ENCODE assay signal across 33 cellular contexts in genomic region chr11:77020751-77021150, GRCh38. TPM values are rescaled to one million over a fixed set of nuclear protein-coding genes. Genes with fewer than 3 reads are reported as not detected.
DNase-seq lines count a peak whose midpoint lies in the region; ATAC-seq, FAIRE-seq and TF ChIP-seq lines count a peak whose summit lies in the region.
"Had no signal": no experiment of that assay in that cellular context is flagged by ENCODE, and none has a peak within 500 bp of the region (broad histone marks: within the 10 kb centered on the region; RNA-seq: fewer than 3 reads in every experiment).

No MANE protein-coding gene starts in this region.

- CTCF ChIA-PET in MCF 10A (lab: Yijun Ruan, JAX), result interaction anchor here (0.5 to 1.9 kb wide), 4 partner anchors 17 to 618 kb away, joined by 3 to 9 read pairs (median 5); no protein-coding TSS in a partner anchor
- CTCF ChIA-PET in activated naive CD4-positive, alpha-beta T cell treated with anti-CD3 and anti-CD28 coated beads, Interleukin-2, amount 10 ng/mL, durations not matched to agents 7 days and 5 days (lab: Charles Lee), result interaction anchor here (1.4 kb wide), 1 partner anchor 101 kb away, joined by 3 read pairs; no protein-coding TSS in a partner anchor

- no peaks in the 10 kb centered on the region for H3K27me3 ChIP-seq in breast epithelium
- H3K27me3 ChIP-seq: BE2C, foreskin keratinocyte, heart right ventricle had no signal

- no TSS peak for BruUV-seq in MCF 10A (replicated peaks; lab: Mats Ljungman, UMichigan)

- H3K4me1 ChIP-seq in breast epithelium, result no peaks in the 10 kb centered on the region
- H3K4me1 ChIP-seq: BE2C, heart right ventricle had no signal

- DNase-seq in MCF 10A (ENCODE audit: unreplicated experiment) (peak; percentile 52), breast epithelium (ENCODE audit: low spot score in 2 of 2) (no peak), epithelial cell of prostate (ENCODE audit: low read depth, low spot score) (no peak), urothelium cell line (ENCODE audit: low spot score) (no peak), NCI-H1436 (lab: John Stamatoyannopoulos, UW) (no peak)
- no peak for DNase-seq in activated naive CD4-positive, alpha-beta T cell treated with anti-CD3 and anti-CD28 coated beads, Interleukin-2, amount 10 ng/mL, durations not matched to agents 7 days and 5 days
- DNase-seq: activated CD4-positive, alpha-beta T cell treated with anti-CD3 and anti-CD28 coated beads, Interleukin-2, amount 10 ng/mL, durations not matched to agents 7 days and 5 days; activated CD8-positive, alpha-beta memory T cell treated with anti-CD3 and anti-CD28 coated beads, Interleukin-2, amount 10 ng/mL, durations not matched to agents 7 days and 5 days; activated naive CD4-positive, alpha-beta T cell treated with anti-CD3 and anti-CD28 coated beads, Interleukin-2, amount 50 U/mL, for 16 hours; activated T-cell treated with anti-CD3 and anti-CD28 coated beads, Interleukin-2, amount 50 U/mL, for 72 hours; aorta; BE2C; cerebellar nuclear complex; DND-41; foreskin keratinocyte; heart right ventricle; naive thymus-derived CD4-positive, alpha-beta T cell; NCI-H1105 treated with DMSO at 0.1 percent for 48 hours; NCI-H2029 treated with DMSO at 0.1 percent for 48 hours; nucleus accumbens; retina; stimulated activated CD4-positive, alpha-beta T cell treated with anti-CD3 and anti-CD28 coated beads, Interleukin-2, amount 100 ng/mL, for 48 hours; T-helper 17 cell had no signal

- H3K27ac Mint-ChIP-seq in MCF 10A (ENCODE audit: low read depth, unreplicated experiment), result peak overlapping the region; percentile 13
- no peak overlapping the region for H3K27ac Mint-ChIP-seq in activated naive CD4-positive, alpha-beta T cell treated with anti-CD3 and anti-CD28 coated beads, Interleukin-2, amount 10 ng/mL, durations not matched to agents 7 days and 5 days
- H3K27ac Mint-ChIP-seq: activated CD4-positive, alpha-beta T cell treated with anti-CD3 and anti-CD28 coated beads, Interleukin-2, amount 10 ng/mL, durations not matched to agents 7 days and 5 days; activated CD8-positive, alpha-beta memory T cell treated with anti-CD3 and anti-CD28 coated beads, Interleukin-2, amount 10 ng/mL, durations not matched to agents 7 days and 5 days; activated T-cell treated with anti-CD3 and anti-CD28 coated beads, Interleukin-2, amount 50 U/mL, for 72 hours; naive thymus-derived CD4-positive, alpha-beta T cell; stimulated activated effector memory CD8-positive, alpha-beta T cell treated with anti-CD3 and anti-CD28 coated beads, Interleukin-12 subunit alpha, Interleukin-12 subunit beta, amount 100 ng/mL, for 72 hours; T-helper 17 cell had no signal

- no peaks in the 10 kb centered on the region for H3K36me3 ChIP-seq in breast epithelium
- H3K36me3 ChIP-seq: BE2C had no signal

- TF ChIP-seq POLR2A in breast epithelium (IDR thresholded peaks at IDR 0.05), result no peak

- H3K27me3 Mint-ChIP-seq in MCF 10A (ENCODE audit: insufficient read depth, unreplicated experiment), result no peaks in the 10 kb centered on the region
- H3K27me3 Mint-ChIP-seq in activated naive CD4-positive, alpha-beta T cell treated with anti-CD3 and anti-CD28 coated beads, Interleukin-2, amount 10 ng/mL, durations not matched to agents 7 days and 5 days, result no peaks in the 10 kb centered on the region
- H3K27me3 Mint-ChIP-seq: activated CD4-positive, alpha-beta T cell treated with anti-CD3 and anti-CD28 coated beads, Interleukin-2, amount 10 ng/mL, durations not matched to agents 7 days and 5 days; activated CD8-positive, alpha-beta memory T cell treated with anti-CD3 and anti-CD28 coated beads, Interleukin-2, amount 10 ng/mL, durations not matched to agents 7 days and 5 days; naive thymus-derived CD4-positive, alpha-beta T cell; T-helper 17 cell had no signal

- POLR2A ChIA-PET in MCF 10A (lab: Yijun Ruan, JAX), result interaction anchor here (0.6 to 1.2 kb wide), 4 partner anchors 14 to 127 kb away, joined by 3 to 4 read pairs (median 3); no protein-coding TSS in a partner anchor

- no peak overlapping the region for H3K4me3 Mint-ChIP-seq in MCF 10A (ENCODE audit: unreplicated experiment)
- H3K4me3 Mint-ChIP-seq in activated naive CD4-positive, alpha-beta T cell treated with anti-CD3 and anti-CD28 coated beads, Interleukin-2, amount 10 ng/mL, durations not matched to agents 7 days and 5 days, result no peak overlapping the region
- H3K4me3 Mint-ChIP-seq: activated CD4-positive, alpha-beta T cell treated with anti-CD3 and anti-CD28 coated beads, Interleukin-2, amount 10 ng/mL, durations not matched to agents 7 days and 5 days; activated CD8-positive, alpha-beta memory T cell treated with anti-CD3 and anti-CD28 coated beads, Interleukin-2, amount 10 ng/mL, durations not matched to agents 7 days and 5 days; activated T-cell treated with anti-CD3 and anti-CD28 coated beads, Interleukin-2, amount 50 U/mL, for 72 hours; naive thymus-derived CD4-positive, alpha-beta T cell; stimulated activated effector memory CD8-positive, alpha-beta T cell treated with anti-CD3 and anti-CD28 coated beads, Interleukin-12 subunit alpha, Interleukin-12 subunit beta, amount 100 ng/mL, for 72 hours; T-helper 17 cell had no signal

- no peaks in the 10 kb centered on the region for H3K9me3 ChIP-seq in breast epithelium
- H3K9me3 ChIP-seq: BE2C, heart right ventricle had no signal

- no peak overlapping the region for H3K4me3 ChIP-seq in breast epithelium
- H3K4me3 ChIP-seq: heart right ventricle, SK-N-MC had no signal

- FAIRE-seq in urothelium cell line (lab: Jason Lieb, UNC), result peak; percentile 27

- H3K4me1 Mint-ChIP-seq in MCF 10A (ENCODE audit: insufficient read depth, unreplicated experiment), result peaks cover 18% of the 10 kb centered on the region
- peaks cover 11% of the 10 kb centered on the region for H3K4me1 Mint-ChIP-seq in activated naive CD4-positive, alpha-beta T cell treated with anti-CD3 and anti-CD28 coated beads, Interleukin-2, amount 10 ng/mL, durations not matched to agents 7 days and 5 days
- H3K4me1 Mint-ChIP-seq: stimulated activated effector memory CD8-positive, alpha-beta T cell treated with anti-CD3 and anti-CD28 coated beads, Interleukin-12 subunit alpha, Interleukin-12 subunit beta, amount 100 ng/mL, for 72 hours; T-helper 17 cell had no signal

- no peak for TF ChIP-seq CTCF in MCF 10A (IDR thresholded peaks at IDR 0.05; ENCODE audit: unreplicated experiment)
- no peak for TF ChIP-seq CTCF in breast epithelium (IDR thresholded peaks at IDR 0.05)
- TF ChIP-seq CTCF in VCaP (conservative IDR thresholded peaks at IDR 0.05), result no peak

- ATAC-seq in GM18873 (IDR thresholded peaks at IDR 0.05; ENCODE audit: low FRiP score, unreplicated experiment), result no peak
- ATAC-seq: activated CD8-positive, alpha-beta memory T cell treated with anti-CD3 and anti-CD28 coated beads, Interleukin-2, amount 10 ng/mL, durations not matched to agents 7 days and 5 days; activated T-cell treated with anti-CD3 and anti-CD28 coated beads, Interleukin-2, amount 50 U/mL, for 72 hours; heart right ventricle; left lobe of liver; naive thymus-derived CD4-positive, alpha-beta T cell; stimulated activated effector memory CD8-positive, alpha-beta T cell treated with anti-CD3 and anti-CD28 coated beads, Interleukin-12 subunit alpha, Interleukin-12 subunit beta, amount 100 ng/mL, for 72 hours; T-helper 17 cell had no signal

- H3K9me3 Mint-ChIP-seq in MCF 10A (ENCODE audit: unreplicated experiment), result no peaks in the 10 kb centered on the region
- no peaks in the 10 kb centered on the region for H3K9me3 Mint-ChIP-seq in activated naive CD4-positive, alpha-beta T cell treated with anti-CD3 and anti-CD28 coated beads, Interleukin-2, amount 10 ng/mL, durations not matched to agents 7 days and 5 days
- H3K9me3 Mint-ChIP-seq: activated CD4-positive, alpha-beta T cell treated with anti-CD3 and anti-CD28 coated beads, Interleukin-2, amount 10 ng/mL, durations not matched to agents 7 days and 5 days; activated T-cell treated with anti-CD3 and anti-CD28 coated beads, Interleukin-2, amount 50 U/mL, for 72 hours; naive thymus-derived CD4-positive, alpha-beta T cell; stimulated activated effector memory CD8-positive, alpha-beta T cell treated with anti-CD3 and anti-CD28 coated beads, Interleukin-12 subunit alpha, Interleukin-12 subunit beta, amount 100 ng/mL, for 72 hours had no signal

- intact Hi-C loops in MCF 10A (cut with micrococcal nuclease) (no loop called here), breast epithelium (cut with DNase I; ENCODE audit: low total_unique reads) (loop anchor here (5.0 kb wide), 1 partner anchor 158 kb away; the partner anchor contains the start of gene ACER3)

- no peaks in the 10 kb centered on the region for H3K36me3 Mint-ChIP-seq in MCF 10A (ENCODE audit: insufficient read depth, unreplicated experiment)
- H3K36me3 Mint-ChIP-seq in activated naive CD4-positive, alpha-beta T cell treated with anti-CD3 and anti-CD28 coated beads, Interleukin-2, amount 10 ng/mL, durations not matched to agents 7 days and 5 days, result peaks cover 4% of the 10 kb centered on the region
- H3K36me3 Mint-ChIP-seq: stimulated activated effector memory CD8-positive, alpha-beta T cell treated with anti-CD3 and anti-CD28 coated beads, Interleukin-12 subunit alpha, Interleukin-12 subunit beta, amount 100 ng/mL, for 72 hours had no signal

- no peak overlapping the region for H3K27ac ChIP-seq in breast epithelium
- peak overlapping the region; percentile 94 for H3K27ac ChIP-seq in VCaP
- peak overlapping the region; percentile 66 for H3K27ac ChIP-seq in epithelial cell of prostate
- H3K27ac ChIP-seq: foreskin keratinocyte, heart right ventricle, SK-N-MC had no signal

RNA-seq across cellular contexts. Expression of gene B3GNT6, which starts 13.4 kb away (rescaled TPM):
- total RNA-seq in MCF 10A (2022) (not detected in 2 replicates), breast epithelium (under 1 TPM in 1 of 3 donors, not detected in 2; 0.33 TPM)
- total RNA-seq: A673; activated CD4-positive, alpha-beta T cell treated with anti-CD3 and anti-CD28 coated beads, Interleukin-2, amount 10 ng/mL, durations not matched to agents 7 days and 5 days; activated CD8-positive, alpha-beta memory T cell treated with anti-CD3 and anti-CD28 coated beads, Interleukin-2, amount 10 ng/mL, durations not matched to agents 7 days and 5 days; activated T-cell treated with anti-CD3 and anti-CD28 coated beads, Interleukin-2, amount 50 U/mL, for 72 hours; aorta; epithelial cell of proximal tubule; foreskin keratinocyte; heart right ventricle; left lobe of liver; M059J; mesenteric fat pad; naive thymus-derived CD4-positive, alpha-beta T cell; T-helper 17 cell; urinary bladder had no signal

RNA-seq across cellular contexts. Expression of gene CAPN5, which starts 46.0 kb away (rescaled TPM):
- total RNA-seq in MCF 10A (2022) (0.26 and 0.49 TPM in 2 replicates), breast epithelium (1 to 10 TPM; 2.8 to 6.1 (median 3.6) TPM)

Comparison
In these comparisons a context has a peak if more than half of its experiments do, and no peak if none do; other contexts are left out.
1. H3K27ac ChIP-seq: peak in VCaP (single experiment) and epithelial cell of prostate (single experiment); none in breast epithelium (0 of 2).